1 cellular context compared by ENCODE assay signal in the genomic region with DNA sequence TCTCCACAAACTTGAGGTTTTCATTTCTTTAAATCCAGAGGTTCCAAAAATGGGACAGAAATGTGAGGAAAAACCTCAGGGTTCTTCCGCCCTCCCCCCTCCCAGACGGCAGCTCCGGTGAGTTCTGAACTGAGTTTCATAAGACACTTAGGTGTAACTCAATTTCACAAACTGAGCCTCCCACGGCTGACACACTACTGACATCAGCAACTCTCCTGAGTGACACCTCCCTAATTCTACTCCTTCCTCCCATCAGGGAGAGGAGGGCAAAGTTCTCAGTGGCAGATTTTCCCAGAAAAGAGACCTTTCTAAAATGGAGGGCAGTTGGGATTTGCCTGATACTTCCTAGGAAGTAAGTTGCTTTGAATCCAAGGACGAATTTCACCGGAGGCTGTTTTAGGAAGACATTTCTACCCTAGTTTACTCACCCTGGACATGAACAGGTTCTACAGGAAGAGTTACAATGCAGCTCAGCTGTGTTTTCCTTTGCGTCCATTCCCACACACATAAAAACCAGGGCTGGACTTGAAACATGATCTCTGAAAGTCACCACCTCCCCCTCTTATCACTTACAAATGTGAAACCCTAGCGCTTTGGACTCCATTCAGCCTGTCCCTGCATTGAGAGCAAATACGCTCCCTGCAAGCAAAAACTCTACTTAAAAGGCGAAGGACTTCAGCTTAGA.
TF ChIP-seq lines count a peak whose summit lies in the region.

No MANE protein-coding gene starts in this region.

TF ChIP-seq in HepG2, 621 proteins besides CTCF, POLR2A, EP300 and RAD21 (continued from another document and continues in another):
- no peak for TF ChIP-seq ZBTB46 (CRISPR knock-in tag; IDR thresholded peaks at IDR 0.05; ENCODE audit: borderline replicate concordance)
- no peak for TF ChIP-seq RFXAP (CRISPR knock-in tag; IDR thresholded peaks at IDR 0.05; ENCODE audit: borderline replicate concordance)
- no peak for TF ChIP-seq ZNF264 (CRISPR knock-in tag; IDR thresholded peaks at IDR 0.05)
- no peak for TF ChIP-seq NR2F1 (CRISPR knock-in tag; IDR thresholded peaks at IDR 0.05)
- TF ChIP-seq SNRNP70 (IDR thresholded peaks at IDR 0.05; ENCODE audit: low read depth, low read length): no peak
- TF ChIP-seq EEA1 (CRISPR knock-in tag; IDR thresholded peaks at IDR 0.05; ENCODE audit: borderline replicate concordance): no peak
- TF ChIP-seq, protein P1, sequence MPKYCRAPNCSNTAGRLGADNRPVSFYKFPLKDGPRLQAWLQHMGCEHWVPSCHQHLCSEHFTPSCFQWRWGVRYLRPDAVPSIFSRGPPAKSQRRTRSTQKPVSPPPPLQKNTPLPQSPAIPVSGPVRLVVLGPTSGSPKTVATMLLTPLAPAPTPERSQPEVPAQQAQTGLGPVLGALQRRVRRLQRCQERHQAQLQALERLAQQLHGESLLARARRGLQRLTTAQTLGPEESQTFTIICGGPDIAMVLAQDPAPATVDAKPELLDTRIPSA (CRISPR knock-in tag; IDR thresholded peaks at IDR 0.05; ENCODE audit: borderline replicate concordance): no peak
- TF ChIP-seq ZNF558 (CRISPR knock-in tag; IDR thresholded peaks at IDR 0.05; ENCODE audit: borderline replicate concordance): no peak
- no peak for TF ChIP-seq ZNF446 (CRISPR knock-in tag; IDR thresholded peaks at IDR 0.05)
- peak; percentile 27; the same call in 1 of the 2 replicates for TF ChIP-seq FOXK1 (CRISPR knock-in tag; IDR thresholded peaks at IDR 0.05; ENCODE audit: borderline replicate concordance, low read depth)
- TF ChIP-seq NFYB (CRISPR knock-in tag; IDR thresholded peaks at IDR 0.05): no peak
- TF ChIP-seq, protein P2, sequence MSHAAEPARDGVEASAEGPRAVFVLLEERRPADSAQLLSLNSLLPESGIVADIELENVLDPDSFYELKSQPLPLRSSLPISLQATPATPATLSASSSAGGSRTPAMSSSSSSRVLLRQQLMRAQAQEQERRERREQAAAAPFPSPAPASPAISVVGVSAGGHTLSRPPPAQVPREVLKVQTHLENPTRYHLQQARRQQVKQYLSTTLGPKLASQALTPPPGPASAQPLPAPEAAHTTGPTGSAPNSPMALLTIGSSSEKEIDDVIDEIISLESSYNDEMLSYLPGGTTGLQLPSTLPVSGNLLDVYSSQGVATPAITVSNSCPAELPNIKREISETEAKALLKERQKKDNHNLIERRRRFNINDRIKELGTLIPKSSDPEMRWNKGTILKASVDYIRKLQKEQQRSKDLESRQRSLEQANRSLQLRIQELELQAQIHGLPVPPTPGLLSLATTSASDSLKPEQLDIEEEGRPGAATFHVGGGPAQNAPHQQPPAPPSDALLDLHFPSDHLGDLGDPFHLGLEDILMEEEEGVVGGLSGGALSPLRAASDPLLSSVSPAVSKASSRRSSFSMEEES (CRISPR knock-in tag; IDR thresholded peaks at IDR 0.05): no peak
- TF ChIP-seq MED13 (CRISPR knock-in tag; IDR thresholded peaks at IDR 0.05): no peak
- 0 out of 4 replicates have a peak, but pooled peaks of 1 of the 2 experiments have one; percentile 26 for TF ChIP-seq HMGXB4 (CRISPR knock-in tag; IDR thresholded peaks at IDR 0.05; ENCODE audit: borderline replicate concordance in 1 of 2, low read depth in 1 of 2)
- TF ChIP-seq, protein P3, sequence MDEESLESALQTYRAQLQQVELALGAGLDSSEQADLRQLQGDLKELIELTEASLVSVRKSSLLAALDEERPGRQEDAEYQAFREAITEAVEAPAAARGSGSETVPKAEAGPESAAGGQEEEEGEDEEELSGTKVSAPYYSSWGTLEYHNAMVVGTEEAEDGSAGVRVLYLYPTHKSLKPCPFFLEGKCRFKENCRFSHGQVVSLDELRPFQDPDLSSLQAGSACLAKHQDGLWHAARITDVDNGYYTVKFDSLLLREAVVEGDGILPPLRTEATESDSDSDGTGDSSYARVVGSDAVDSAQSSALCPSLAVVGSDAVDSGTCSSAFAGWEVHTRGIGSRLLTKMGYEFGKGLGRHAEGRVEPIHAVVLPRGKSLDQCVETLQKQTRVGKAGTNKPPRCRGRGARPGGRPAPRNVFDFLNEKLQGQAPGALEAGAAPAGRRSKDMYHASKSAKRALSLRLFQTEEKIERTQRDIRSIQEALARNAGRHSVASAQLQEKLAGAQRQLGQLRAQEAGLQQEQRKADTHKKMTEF (CRISPR knock-in tag; IDR thresholded peaks at IDR 0.05): peak; percentile 41; the same call in 1 of the 2 replicates
- no peak for TF ChIP-seq RFX3 (CRISPR knock-in tag; IDR thresholded peaks at IDR 0.05)
- TF ChIP-seq, protein P4, sequence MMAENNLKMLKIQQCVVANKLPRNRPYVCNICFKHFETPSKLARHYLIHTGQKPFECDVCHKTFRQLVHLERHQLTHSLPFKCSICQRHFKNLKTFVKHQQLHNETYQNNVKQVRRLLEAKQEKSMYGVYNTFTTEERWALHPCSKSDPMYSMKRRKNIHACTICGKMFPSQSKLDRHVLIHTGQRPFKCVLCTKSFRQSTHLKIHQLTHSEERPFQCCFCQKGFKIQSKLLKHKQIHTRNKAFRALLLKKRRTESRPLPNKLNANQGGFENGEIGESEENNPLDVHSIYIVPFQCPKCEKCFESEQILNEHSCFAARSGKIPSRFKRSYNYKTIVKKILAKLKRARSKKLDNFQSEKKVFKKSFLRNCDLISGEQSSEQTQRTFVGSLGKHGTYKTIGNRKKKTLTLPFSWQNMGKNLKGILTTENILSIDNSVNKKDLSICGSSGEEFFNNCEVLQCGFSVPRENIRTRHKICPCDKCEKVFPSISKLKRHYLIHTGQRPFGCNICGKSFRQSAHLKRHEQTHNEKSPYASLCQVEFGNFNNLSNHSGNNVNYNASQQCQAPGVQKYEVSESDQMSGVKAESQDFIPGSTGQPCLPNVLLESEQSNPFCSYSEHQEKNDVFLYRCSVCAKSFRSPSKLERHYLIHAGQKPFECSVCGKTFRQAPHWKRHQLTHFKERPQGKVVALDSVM (CRISPR knock-in tag; IDR thresholded peaks at IDR 0.05): 0 out of 2 replicates have a peak, but pooled peaks have one; percentile 18
- peak; percentile 73; the same call in 1 of the 2 replicates for TF ChIP-seq TBX3 (IDR thresholded peaks at IDR 0.05; ENCODE audit: borderline replicate concordance)
- 0 out of 2 replicates have a peak, but pooled peaks have one; percentile 21 for TF ChIP-seq SP5 (CRISPR knock-in tag; IDR thresholded peaks at IDR 0.05; ENCODE audit: borderline replicate concordance, low read depth)
- TF ChIP-seq ELF4 (CRISPR knock-in tag; IDR thresholded peaks at IDR 0.05; ENCODE audit: borderline replicate concordance): no peak
- TF ChIP-seq ZXDC (CRISPR knock-in tag; IDR thresholded peaks at IDR 0.05): no peak
- no peak for TF ChIP-seq FLYWCH1 (CRISPR knock-in tag; IDR thresholded peaks at IDR 0.05)
- no peak for TF ChIP-seq DNMT3B (CRISPR knock-in tag; conservative IDR thresholded peaks at IDR 0.05)
- TF ChIP-seq NCOR1 (IDR thresholded peaks at IDR 0.05; ENCODE audit: borderline replicate concordance, low read length): peak; percentile 78; the same call in 1 of the 2 replicates
- peak; percentile 67 for TF ChIP-seq SAP130 (CRISPR knock-in tag; IDR thresholded peaks at IDR 0.05; ENCODE audit: low read depth)
- TF ChIP-seq, protein P5, sequence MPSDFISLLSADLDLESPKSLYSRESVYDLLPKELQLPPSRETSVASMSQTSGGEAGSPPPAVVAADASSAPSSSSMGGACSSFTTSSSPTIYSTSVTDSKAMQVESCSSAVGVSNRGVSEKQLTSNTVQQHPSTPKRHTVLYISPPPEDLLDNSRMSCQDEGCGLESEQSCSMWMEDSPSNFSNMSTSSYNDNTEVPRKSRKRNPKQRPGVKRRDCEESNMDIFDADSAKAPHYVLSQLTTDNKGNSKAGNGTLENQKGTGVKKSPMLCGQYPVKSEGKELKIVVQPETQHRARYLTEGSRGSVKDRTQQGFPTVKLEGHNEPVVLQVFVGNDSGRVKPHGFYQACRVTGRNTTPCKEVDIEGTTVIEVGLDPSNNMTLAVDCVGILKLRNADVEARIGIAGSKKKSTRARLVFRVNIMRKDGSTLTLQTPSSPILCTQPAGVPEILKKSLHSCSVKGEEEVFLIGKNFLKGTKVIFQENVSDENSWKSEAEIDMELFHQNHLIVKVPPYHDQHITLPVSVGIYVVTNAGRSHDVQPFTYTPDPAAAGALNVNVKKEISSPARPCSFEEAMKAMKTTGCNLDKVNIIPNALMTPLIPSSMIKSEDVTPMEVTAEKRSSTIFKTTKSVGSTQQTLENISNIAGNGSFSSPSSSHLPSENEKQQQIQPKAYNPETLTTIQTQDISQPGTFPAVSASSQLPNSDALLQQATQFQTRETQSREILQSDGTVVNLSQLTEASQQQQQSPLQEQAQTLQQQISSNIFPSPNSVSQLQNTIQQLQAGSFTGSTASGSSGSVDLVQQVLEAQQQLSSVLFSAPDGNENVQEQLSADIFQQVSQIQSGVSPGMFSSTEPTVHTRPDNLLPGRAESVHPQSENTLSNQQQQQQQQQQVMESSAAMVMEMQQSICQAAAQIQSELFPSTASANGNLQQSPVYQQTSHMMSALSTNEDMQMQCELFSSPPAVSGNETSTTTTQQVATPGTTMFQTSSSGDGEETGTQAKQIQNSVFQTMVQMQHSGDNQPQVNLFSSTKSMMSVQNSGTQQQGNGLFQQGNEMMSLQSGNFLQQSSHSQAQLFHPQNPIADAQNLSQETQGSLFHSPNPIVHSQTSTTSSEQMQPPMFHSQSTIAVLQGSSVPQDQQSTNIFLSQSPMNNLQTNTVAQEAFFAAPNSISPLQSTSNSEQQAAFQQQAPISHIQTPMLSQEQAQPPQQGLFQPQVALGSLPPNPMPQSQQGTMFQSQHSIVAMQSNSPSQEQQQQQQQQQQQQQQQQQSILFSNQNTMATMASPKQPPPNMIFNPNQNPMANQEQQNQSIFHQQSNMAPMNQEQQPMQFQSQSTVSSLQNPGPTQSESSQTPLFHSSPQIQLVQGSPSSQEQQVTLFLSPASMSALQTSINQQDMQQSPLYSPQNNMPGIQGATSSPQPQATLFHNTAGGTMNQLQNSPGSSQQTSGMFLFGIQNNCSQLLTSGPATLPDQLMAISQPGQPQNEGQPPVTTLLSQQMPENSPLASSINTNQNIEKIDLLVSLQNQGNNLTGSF (CRISPR knock-in tag; IDR thresholded peaks at IDR 0.05): no peak
- TF ChIP-seq HMG20B (CRISPR knock-in tag; conservative IDR thresholded peaks at IDR 0.05): no peak
- TF ChIP-seq SRY (CRISPR knock-in tag; IDR thresholded peaks at IDR 0.05): no peak
- 0 out of 2 replicates have a peak, but pooled peaks have one; percentile 59 for TF ChIP-seq FOXK2 (IDR thresholded peaks at IDR 0.05)
- no peak for TF ChIP-seq THYN1 (CRISPR knock-in tag; IDR thresholded peaks at IDR 0.05; ENCODE audit: borderline replicate concordance, low read depth)
- TF ChIP-seq EHMT2 (IDR thresholded peaks at IDR 0.05; ENCODE audit: borderline replicate concordance, low read depth, low read length): peak; percentile 60; the same call in 1 of the 2 replicates
- TF ChIP-seq ZBTB7B (CRISPR knock-in tag; IDR thresholded peaks at IDR 0.05): 0 out of 2 replicates have a peak, but pooled peaks have one; percentile 15
- peak; percentile 35; the same call in 1 of the 2 replicates for TF ChIP-seq ZNF292 (CRISPR knock-in tag; IDR thresholded peaks at IDR 0.05; ENCODE audit: borderline replicate concordance, low read depth)
- peak; percentile 85; the same call in 1 of the 2 replicates for TF ChIP-seq TAF1 (CRISPR knock-in tag; IDR thresholded peaks at IDR 0.05)
- 0 out of 2 replicates have a peak, but pooled peaks have one; percentile 22 for TF ChIP-seq ZNF605 (CRISPR knock-in tag; IDR thresholded peaks at IDR 0.05)
